Comparison of ENCODE assay signal across 8 cellular contexts in genomic region chr10:110556993-110557601, GRCh38. TPM values are rescaled to one million over a fixed set of nuclear protein-coding genes. Genes with fewer than 3 reads are reported as not detected.
DNase-seq lines count a peak whose midpoint lies in the region; ATAC-seq and TF ChIP-seq lines count a peak whose summit lies in the region.

No MANE protein-coding gene starts in this region.

- H2BK5ac ChIP-seq in mesenchymal stem cell (ENCODE audit: low read depth, low read length, poor library complexity, severe bottlenecking) = no peak overlapping the region

- H3K36me3 Mint-ChIP-seq in CD14-positive monocyte (no peaks in the 10 kb centered on the region), chondrocyte (ENCODE audit: low read depth) (no peaks in the 10 kb centered on the region)
- no peaks in the 10 kb centered on the region for H3K36me3 Mint-ChIP-seq in stimulated activated effector memory CD8-positive, alpha-beta T cell treated with anti-CD3 and anti-CD28 coated beads, Interleukin-12 subunit alpha, Interleukin-12 subunit beta, amount 100 ng/mL, for 72 hours

- H3K14ac ChIP-seq in mesenchymal stem cell (ENCODE audit: low read length in 2 of 2) = no peak overlapping the region

- WGBS in mesenchymal stem cell = 54% methylated on average over 8 of the region's 9 CpGs

- no peaks in the 10 kb centered on the region for H3K36me3 ChIP-seq in mesenchymal stem cell (ENCODE audit: control insufficient read depth in 1 of 2, insufficient read depth in 2 of 2, low read depth in 1 of 2, low read length in 2 of 2)

- H2BK120ac ChIP-seq in mesenchymal stem cell (ENCODE audit: low read depth, low read length) = no peak overlapping the region

- no peaks in the 10 kb centered on the region for H3K9me3 Mint-ChIP-seq in CD14-positive monocyte
- H3K9me3 Mint-ChIP-seq in chondrocyte (ENCODE audit: low read depth) = peaks cover 4% of the 10 kb centered on the region
- H3K9me3 Mint-ChIP-seq in stimulated activated effector memory CD8-positive, alpha-beta T cell treated with anti-CD3 and anti-CD28 coated beads, Interleukin-12 subunit alpha, Interleukin-12 subunit beta, amount 100 ng/mL, for 72 hours = no peaks in the 10 kb centered on the region

- peak; percentile 81 for ATAC-seq in GM19455 (IDR thresholded peaks at IDR 0.05; ENCODE audit: unreplicated experiment)
- ATAC-seq in stimulated activated effector memory CD8-positive, alpha-beta T cell treated with anti-CD3 and anti-CD28 coated beads, Interleukin-12 subunit alpha, Interleukin-12 subunit beta, amount 100 ng/mL, for 72 hours = peak; percentile 96

- no peak overlapping the region for H3K4me2 ChIP-seq in mesenchymal stem cell (ENCODE audit: low read length, poor library complexity, severe bottlenecking)

- no peak overlapping the region for H4K8ac ChIP-seq in mesenchymal stem cell (ENCODE audit: low read length)

- no peak overlapping the region for H3K23ac ChIP-seq in mesenchymal stem cell (ENCODE audit: low read length in 2 of 2)

- H3K4me3 ChIP-seq in LNCaP clone FGC (ENCODE audit: low read depth, low read length) (no peak overlapping the region), mesenchymal stem cell (ENCODE audit: insufficient read depth in 1 of 2, low read depth in 1 of 2, low read length in 2 of 2) (no peak overlapping the region)

- intact Hi-C loops in CD14-positive monocyte (cut with micrococcal nuclease) = loop anchor here in 1 of 2 donors (5.0 kb wide), 1 partner anchor 410 kb away; no protein-coding TSS in a partner anchor

- no peak for DNase-seq in CD14-positive monocyte (ENCODE audit: low spot score)
- DNase-seq in LNCaP clone FGC (ENCODE audit: low read depth) = no peak
- peak; percentile 55 to 65 for DNase-seq in activated CD4-positive, alpha-beta T cell treated with anti-CD3 and anti-CD28 coated beads for 24 hours (ENCODE audit: low read depth in 2 of 2)
- DNase-seq in chondrocyte (ENCODE audit: low spot score) = no peak
- peak; percentile 57 for DNase-seq in mesenchymal stem cell
- DNase-seq in stimulated activated effector memory CD8-positive, alpha-beta T cell treated with anti-CD3 and anti-CD28 coated beads, Interleukin-12 subunit alpha, Interleukin-12 subunit beta, amount 100 ng/mL, for 72 hours (ENCODE audit: low spot score in 2 of 2) = peak; percentile 57 to 73
- DNase-seq in HPDE6-E6E7 (ENCODE audit: extremely low spot score) = no peak

- H3K27me3 ChIP-seq in mesenchymal stem cell (ENCODE audit: control insufficient read depth in 1 of 2, insufficient read depth in 1 of 2, low read length in 2 of 2) = no peaks in the 10 kb centered on the region

- H3K9ac ChIP-seq in mesenchymal stem cell (ENCODE audit: low read length) = no peak overlapping the region

- H3K4me1 Mint-ChIP-seq in CD14-positive monocyte (peaks cover 7% of the 10 kb centered on the region), chondrocyte (ENCODE audit: low read depth) (peaks cover 6% of the 10 kb centered on the region)
- peaks cover 12% of the 10 kb centered on the region for H3K4me1 Mint-ChIP-seq in stimulated activated effector memory CD8-positive, alpha-beta T cell treated with anti-CD3 and anti-CD28 coated beads, Interleukin-12 subunit alpha, Interleukin-12 subunit beta, amount 100 ng/mL, for 72 hours

- peaks cover 3% of the 10 kb centered on the region for H3K4me1 ChIP-seq in mesenchymal stem cell (ENCODE audit: control insufficient read depth, insufficient read depth, low read depth, low read length)

- H2AK5ac ChIP-seq in mesenchymal stem cell (ENCODE audit: low read length, severe bottlenecking) = no peak overlapping the region

- no peaks in the 10 kb centered on the region for H3K9me3 ChIP-seq in mesenchymal stem cell (ENCODE audit: control insufficient read depth, low read length)

- no peak overlapping the region for H3K27ac Mint-ChIP-seq in CD14-positive monocyte
- no peak overlapping the region for H3K27ac Mint-ChIP-seq in chondrocyte (ENCODE audit: unreplicated experiment)
- H3K27ac Mint-ChIP-seq in stimulated activated effector memory CD8-positive, alpha-beta T cell treated with anti-CD3 and anti-CD28 coated beads, Interleukin-12 subunit alpha, Interleukin-12 subunit beta, amount 100 ng/mL, for 72 hours = no peak overlapping the region

- no peak overlapping the region for H4K91ac ChIP-seq in mesenchymal stem cell (ENCODE audit: low read length)

- H3K79me1 ChIP-seq in mesenchymal stem cell (replicated peaks; ENCODE audit: low read length, poor library complexity, severe bottlenecking) = no peaks in the 10 kb centered on the region

- H2BK15ac ChIP-seq in mesenchymal stem cell (ENCODE audit: low read depth, poor library complexity, severe bottlenecking) = no peak overlapping the region

- no peak overlapping the region for H3K4ac ChIP-seq in mesenchymal stem cell (ENCODE audit: low read depth in 1 of 2, low read length in 2 of 2)

- no peak overlapping the region for H2BK12ac ChIP-seq in mesenchymal stem cell (ENCODE audit: low read length in 2 of 2)

- no peak overlapping the region for H3K18ac ChIP-seq in mesenchymal stem cell (ENCODE audit: low read depth in 1 of 2, low read length in 2 of 2)

- peak; percentile 34 for TF ChIP-seq CTCF in CD14-positive monocyte (IDR thresholded peaks at IDR 0.05)
- TF ChIP-seq CTCF in LNCaP clone FGC (IDR thresholded peaks at IDR 0.05; ENCODE audit: control insufficient read depth, extremely low read depth, insufficient read depth) = peak; percentile 83
- TF ChIP-seq CTCF in chondrocyte (IDR thresholded peaks at IDR 0.05) = peak; percentile 78

- H2AFZ ChIP-seq in mesenchymal stem cell (ENCODE audit: low read depth, low read length) = no peak overlapping the region

- H3K4me3 Mint-ChIP-seq in CD14-positive monocyte (no peak overlapping the region), chondrocyte (ENCODE audit: unreplicated experiment) (no peak overlapping the region)
- no peak overlapping the region for H3K4me3 Mint-ChIP-seq in stimulated activated effector memory CD8-positive, alpha-beta T cell treated with anti-CD3 and anti-CD28 coated beads, Interleukin-12 subunit alpha, Interleukin-12 subunit beta, amount 100 ng/mL, for 72 hours

- H3K27me3 Mint-ChIP-seq in CD14-positive monocyte (ENCODE audit: low read depth in 3 of 3) (peaks cover 1 to 3% (median 3%) of the 10 kb centered on the region in 3 donors), chondrocyte (ENCODE audit: low read depth) (peaks cover 4% of the 10 kb centered on the region)

- no peak overlapping the region for H3K27ac ChIP-seq in mesenchymal stem cell (ENCODE audit: low read length, poor library complexity, severe bottlenecking)

RNA-seq across cellular contexts. Expression of gene SMC3, which starts 10.4 kb away (rescaled TPM):
- 10 to 100 TPM; 21.1 to 33.9 TPM for polyA plus RNA-seq in CD14-positive monocyte
- total RNA-seq in chondrocyte = 28.2 to 32.7 TPM (median 29.3 TPM) in 3 replicates
- polyA plus RNA-seq in mesenchymal stem cell (2013, experiment 1 of 2) = 19.1 TPM
- 19.0 TPM for polyA plus RNA-seq in mesenchymal stem cell (2013, experiment 2 of 2)

RNA-seq across cellular contexts. Expression of gene DUSP5, which starts 59.4 kb away (rescaled TPM):
- 1 to 10 TPM; 2.0 to 3.9 TPM for polyA plus RNA-seq in CD14-positive monocyte
- total RNA-seq in chondrocyte = 4.8 to 9.7 TPM (median 8.7 TPM) in 3 replicates
- 4.4 TPM for polyA plus RNA-seq in mesenchymal stem cell (2013, experiment 1 of 2)
- 4.4 TPM for polyA plus RNA-seq in mesenchymal stem cell (2013, experiment 2 of 2)

Comparison
In these comparisons a context has a peak if more than half of its experiments do, and no peak if none do; other contexts are left out.
1. DNase-seq: peak in activated CD4-positive, alpha-beta T cell treated with anti-CD3 and anti-CD28 coated beads for 24 hours (2 of 2), mesenchymal stem cell (single experiment) and stimulated activated effector memory CD8-positive, alpha-beta T cell treated with anti-CD3 and anti-CD28 coated beads, Interleukin-12 subunit alpha, Interleukin-12 subunit beta, amount 100 ng/mL, for 72 hours (2 of 2); none in CD14-positive monocyte (single experiment), LNCaP clone FGC (single experiment), chondrocyte (single experiment) and HPDE6-E6E7 (single experiment).
2. Peak in every context shown above with its lines, with median percentiles within 50 percentile points of each other: CTCF ChIP-seq.